In genomic region chr20:37853823-37854375, GRCh38 we compare ENCODE assay signal across 12 cellular contexts. TPM values are rescaled to one million over a fixed set of nuclear protein-coding genes. Genes with fewer than 3 reads are reported as not detected.
DNase-seq lines count a peak whose midpoint lies in the region; ATAC-seq lines count a peak whose summit lies in the region.
"Had no signal": no experiment of that assay in that cellular context is flagged by ENCODE, and none has a peak within 500 bp of the region (broad histone marks: within the 10 kb centered on the region; RNA-seq: fewer than 3 reads in every experiment).

No MANE protein-coding gene starts in this region.

- peak overlapping the region; percentile 23 to 54 for H3K4me3 Mint-ChIP-seq in activated T-cell treated with anti-CD3 and anti-CD28 coated beads, Interleukin-2, amount 50 U/mL, for 72 hours
- H3K4me3 Mint-ChIP-seq: CD4-positive, alpha-beta T cell; WTC11 had no signal

- H3K36me3 Mint-ChIP-seq in activated T-cell treated with anti-CD3 and anti-CD28 coated beads, Interleukin-2, amount 50 U/mL, for 72 hours (ENCODE audit: insufficient read depth in 2 of 2) = peaks cover 1 to 4% of the 10 kb centered on the region in 2 donors

- H3K27ac Mint-ChIP-seq in activated T-cell treated with anti-CD3 and anti-CD28 coated beads, Interleukin-2, amount 50 U/mL, for 72 hours = peak overlapping the region; percentile 44
- H3K27ac Mint-ChIP-seq: CD4-positive, alpha-beta T cell; WTC11 had no signal

- H3K4me1 Mint-ChIP-seq in activated T-cell treated with anti-CD3 and anti-CD28 coated beads, Interleukin-2, amount 50 U/mL, for 72 hours (ENCODE audit: low read depth) = peaks cover 31% of the 10 kb centered on the region
- H3K4me1 Mint-ChIP-seq: WTC11 had no signal

- DNase-seq in activated T-cell treated with anti-CD3 and anti-CD28 coated beads, Interleukin-2, amount 50 U/mL, for 72 hours = no peak
- DNase-seq in activated T-cell treated with anti-CD3 and anti-CD28 coated beads, Interleukin-2, amount 50 U/mL, for 1 hour = no peak
- no peak for DNase-seq in stimulated activated naive CD4-positive, alpha-beta T cell treated with Interleukin-2 at 50 U/mL for 16 hours (lab: John Stamatoyannopoulos, UW)
- DNase-seq in HT-29 (ENCODE audit: low spot score) (no peak), HCEC 1CT (no peak)
- DNase-seq: adrenal gland; CD4-positive, alpha-beta T cell; islet precursor cell had no signal

- H3K9me3 Mint-ChIP-seq in activated T-cell treated with anti-CD3 and anti-CD28 coated beads, Interleukin-2, amount 50 U/mL, for 72 hours = no peaks in the 10 kb centered on the region
- H3K9me3 Mint-ChIP-seq: CD4-positive, alpha-beta T cell; WTC11 had no signal

- peak; percentile 80 to 83 for ATAC-seq in activated T-cell treated with anti-CD3 and anti-CD28 coated beads, Interleukin-2, amount 50 U/mL, for 72 hours (replicated peaks in 1 of 2)
- ATAC-seq in GM21576 (IDR thresholded peaks at IDR 0.05; ENCODE audit: unreplicated experiment) (peak; percentile 76), HG03280 (IDR thresholded peaks at IDR 0.05; ENCODE audit: unreplicated experiment) (peak; percentile 62), GM19023 (IDR thresholded peaks at IDR 0.05; ENCODE audit: unreplicated experiment) (no peak)
- ATAC-seq: WTC11 had no signal

- H3K27me3 Mint-ChIP-seq in activated T-cell treated with anti-CD3 and anti-CD28 coated beads, Interleukin-2, amount 50 U/mL, for 72 hours (ENCODE audit: low read depth) = no peaks in the 10 kb centered on the region
- H3K27me3 Mint-ChIP-seq: CD4-positive, alpha-beta T cell had no signal

RNA-seq across cellular contexts. Expression of gene VSTM2L, which starts 49.0 kb away (rescaled TPM):
- under 1 TPM in 1 of 2 donors, not detected in 1; 0.60 TPM for total RNA-seq in activated T-cell treated with anti-CD3 and anti-CD28 coated beads, Interleukin-2, amount 50 U/mL, for 72 hours
- total RNA-seq in HT-29 (2014; rRNA removed; shearing (Covaris generic)) = not detected in 2 replicates
- total RNA-seq: CD4-positive, alpha-beta T cell had no signal
